In the genomic region with DNA sequence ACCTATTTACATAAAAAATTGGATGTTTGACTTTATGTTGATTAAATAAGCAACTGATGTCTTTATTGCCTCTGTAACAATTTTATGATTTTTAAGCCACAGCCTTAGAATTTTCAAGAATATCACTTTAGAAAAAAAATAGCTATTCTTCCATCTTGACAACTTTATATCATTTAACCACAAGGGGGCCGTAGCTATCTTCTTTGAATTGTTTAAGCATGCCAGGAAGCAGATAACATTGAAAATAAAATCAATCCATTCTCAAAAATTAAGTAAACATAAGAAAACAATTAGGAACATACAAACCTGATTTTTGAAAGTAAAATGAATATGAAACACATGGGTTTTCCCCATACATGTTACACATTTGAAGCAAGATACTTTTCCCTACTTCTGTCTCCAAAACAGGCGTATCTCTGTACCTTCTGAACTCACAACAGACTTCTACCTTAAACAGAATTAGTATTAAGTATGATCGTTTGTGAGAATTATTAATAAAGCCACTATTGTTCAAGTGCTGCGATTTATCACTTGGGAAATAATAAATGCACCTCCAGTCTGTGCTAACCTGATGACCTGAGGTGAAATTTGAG, we compare ENCODE assay signal across 9 cellular contexts.
DNase-seq lines count a peak whose midpoint lies in the region; ATAC-seq and TF ChIP-seq lines count a peak whose summit lies in the region.
"Had no signal": no experiment of that assay in that cellular context is flagged by ENCODE, and none has a peak within 500 bp of the region (broad histone marks: within the 10 kb centered on the region; RNA-seq: fewer than 3 reads in every experiment).

No MANE protein-coding gene starts in this region.

- no peaks in the 10 kb centered on the region for H3K9me2 ChIP-seq in PC-3 (replicated peaks; ENCODE audit: low read length)

- no peaks in the 10 kb centered on the region for H4K20me1 ChIP-seq in DND-41 (ENCODE audit: insufficient read depth, low read length)
- H4K20me1 ChIP-seq in KMS-11 (ENCODE audit: insufficient read depth), result no peaks in the 10 kb centered on the region
- no peaks in the 10 kb centered on the region for H4K20me1 ChIP-seq in PC-3 (ENCODE audit: low read length)

- H3K27ac ChIP-seq in DND-41 (ENCODE audit: low read length), result no peak overlapping the region
- H3K27ac ChIP-seq in KMS-11, result no peak overlapping the region
- H3K27ac ChIP-seq in PC-3 (ENCODE audit: low read length), result no peak overlapping the region
- H3K27ac ChIP-seq: neutrophil had no signal

- H3K79me2 ChIP-seq in DND-41 (ENCODE audit: insufficient read depth, low read length) (no peaks in the 10 kb centered on the region), KMS-11 (ENCODE audit: insufficient read depth, low read depth) (no peaks in the 10 kb centered on the region), PC-3 (ENCODE audit: low read length) (no peaks in the 10 kb centered on the region)

- H3K36me3 ChIP-seq in DND-41 (ENCODE audit: insufficient read depth, low read length) (no peaks in the 10 kb centered on the region), KMS-11 (ENCODE audit: insufficient read depth) (no peaks in the 10 kb centered on the region), PC-3 (ENCODE audit: low read depth, low read length) (no peaks in the 10 kb centered on the region)
- H3K36me3 ChIP-seq: neutrophil had no signal

- H3K27me3 ChIP-seq in DND-41 (ENCODE audit: insufficient read depth, low read length, poor library complexity), result no peaks in the 10 kb centered on the region
- no peaks in the 10 kb centered on the region for H3K27me3 ChIP-seq in KMS-11 (ENCODE audit: insufficient read depth, low read depth)
- peaks cover 37% of the 10 kb centered on the region for H3K27me3 ChIP-seq in PC-3 (ENCODE audit: low read length)
- H3K27me3 ChIP-seq: neutrophil had no signal

- intact Hi-C loops in PC-3 (cut with micrococcal nuclease), result loop anchor here (1.0 to 5.0 kb wide), 6 partner anchors 124 to 735 kb away; no protein-coding TSS in a partner anchor

- DNase-seq in DND-41 (no peak), PC-3 (peak; percentile 60), epithelial cell of proximal tubule (ENCODE audit: low read depth) (no peak), retinal pigment epithelial cell (ENCODE audit: low read depth) (no peak)
- no peak for DNase-seq in activated naive CD4-positive, alpha-beta T cell treated with anti-CD3 and anti-CD28 coated beads, Interleukin-2, amount 50 U/mL, for 72 hours (ENCODE audit: low spot score in 2 of 2)

- CTCF ChIA-PET in PC-3 (lab: Charles Lee), result interaction anchor here (0.6 to 1.0 kb wide), 9 partner anchors 18 to 1728 kb away, joined by 3 to 6 read pairs (median 3); no protein-coding TSS in a partner anchor

- peak; percentile 54 for TF ChIP-seq CTCF in DND-41 (IDR thresholded peaks at IDR 0.05; ENCODE audit: borderline replicate concordance, extremely low read depth, low read length, poor library complexity, severe bottlenecking)
- TF ChIP-seq CTCF in KMS-11 (conservative IDR thresholded peaks at IDR 0.05; ENCODE audit: low read depth, low read length), result peak; percentile 82
- TF ChIP-seq CTCF in PC-3 (conservative IDR thresholded peaks at IDR 0.05; ENCODE audit: low read depth, low read length), result peak; percentile 77
- peak; percentile 67 for TF ChIP-seq CTCF in epithelial cell of proximal tubule (conservative IDR thresholded peaks at IDR 0.05; ENCODE audit: low read depth, low read length)
- TF ChIP-seq CTCF in retinal pigment epithelial cell (conservative IDR thresholded peaks at IDR 0.05; ENCODE audit: low read depth, low read length), result peak; percentile 53

- no peaks in the 10 kb centered on the region for H3F3A ChIP-seq in PC-3 (ENCODE audit: low read length, unreplicated experiment)

- H3K4me1 ChIP-seq in DND-41 (ENCODE audit: insufficient read depth, low read length) (no peaks in the 10 kb centered on the region), KMS-11 (ENCODE audit: low read depth, poor library complexity, severe bottlenecking) (no peaks in the 10 kb centered on the region), PC-3 (ENCODE audit: insufficient read depth, low read length) (no peaks in the 10 kb centered on the region)

- H2AFZ ChIP-seq in DND-41 (ENCODE audit: low read depth, low read length) (no peak overlapping the region), KMS-11 (ENCODE audit: low read depth) (no peak overlapping the region), PC-3 (ENCODE audit: low read length) (no peak overlapping the region)

- POLR2A ChIA-PET in PC-3 (lab: Charles Lee; ENCODE audit: unreplicated experiment), result no interaction called here

- H3K9me3 ChIP-seq in DND-41 (ENCODE audit: insufficient read depth, low read length, severe bottlenecking) (no peaks in the 10 kb centered on the region), PC-3 (ENCODE audit: low read length) (no peaks in the 10 kb centered on the region)
- H3K9me3 ChIP-seq: neutrophil had no signal

- H3K9ac ChIP-seq in DND-41 (ENCODE audit: low read depth, low read length) (no peak overlapping the region), KMS-11 (no peak overlapping the region), PC-3 (ENCODE audit: low read length) (no peak overlapping the region)

- ATAC-seq in DND-41 (ENCODE audit: insufficient read depth, low read depth) (no peak), PC-3 (no peak), GM18517 (IDR thresholded peaks at IDR 0.05; ENCODE audit: unreplicated experiment) (no peak), GM21515 (IDR thresholded peaks at IDR 0.05; ENCODE audit: unreplicated experiment) (no peak)
- no peak for ATAC-seq in activated naive CD4-positive, alpha-beta T cell treated with anti-CD3 and anti-CD28 coated beads, Interleukin-2, amount 50 U/mL, for 72 hours

- H3K4me2 ChIP-seq in DND-41 (ENCODE audit: insufficient read depth, low read length) (no peak overlapping the region), KMS-11 (no peak overlapping the region), PC-3 (ENCODE audit: low read length) (no peak overlapping the region)

- H3K4me3 ChIP-seq in DND-41 (ENCODE audit: low read depth in 1 of 2, low read length in 2 of 2) (no peak overlapping the region), KMS-11 (IDR thresholded peaks at IDR 0.05; ENCODE audit: insufficient read depth, low read depth, low read length) (no peak overlapping the region), PC-3 (ENCODE audit: low read length) (no peak overlapping the region), epithelial cell of proximal tubule (ENCODE audit: low read depth, low read length) (no peak overlapping the region), retinal pigment epithelial cell (ENCODE audit: low read length) (no peak overlapping the region)

- no peak overlapping the region for H3K27ac Mint-ChIP-seq in activated naive CD4-positive, alpha-beta T cell treated with anti-CD3 and anti-CD28 coated beads, Interleukin-2, amount 50 U/mL, for 72 hours

- BruUV-seq in PC-3 (replicated peaks; lab: Mats Ljungman, UMichigan), result no TSS peak

- no peaks in the 10 kb centered on the region for H3K9me3 Mint-ChIP-seq in activated naive CD4-positive, alpha-beta T cell treated with anti-CD3 and anti-CD28 coated beads, Interleukin-2, amount 50 U/mL, for 72 hours

- H3K36me3 Mint-ChIP-seq in activated naive CD4-positive, alpha-beta T cell treated with anti-CD3 and anti-CD28 coated beads, Interleukin-2, amount 50 U/mL, for 72 hours, result no peaks in the 10 kb centered on the region
